In the genomic region with DNA sequence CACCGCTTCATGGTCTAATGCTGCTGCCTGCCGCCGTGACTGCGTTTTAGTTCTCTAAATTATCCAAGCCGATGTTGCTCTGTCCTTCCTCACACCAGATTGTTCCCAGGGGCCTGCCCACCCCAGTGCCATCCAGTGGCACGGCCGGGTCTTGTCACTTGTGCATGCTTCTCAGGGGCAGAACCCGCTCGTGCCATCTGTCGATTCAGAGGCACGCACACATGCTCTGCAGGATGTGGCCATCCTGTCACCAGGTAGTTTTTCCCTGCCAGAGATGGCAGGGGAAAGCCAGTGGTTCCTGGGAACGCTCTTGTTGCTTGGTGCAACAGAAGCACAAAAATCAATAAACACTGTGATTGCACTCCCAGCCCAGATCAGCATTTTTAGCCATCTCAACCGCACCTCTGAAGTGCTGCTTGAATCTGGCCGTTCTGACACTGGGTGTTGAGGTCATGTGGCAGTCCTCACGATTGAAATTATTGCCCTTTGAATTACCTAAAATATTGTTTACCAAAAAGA, we compare ENCODE assay signal across 15 cellular contexts.
"Had no signal": no experiment of that assay in that cellular context is flagged by ENCODE, and none has a peak within 500 bp of the region (broad histone marks: within the 10 kb centered on the region; RNA-seq: fewer than 3 reads in every experiment).

No MANE protein-coding gene starts in this region.

- H3K4me1 ChIP-seq: esophagus squamous epithelium, sigmoid colon, stomach had no signal

- ATAC-seq: activated CD4-positive, alpha-beta T cell treated with anti-CD3 and anti-CD28 coated beads for 36 hours; naive thymus-derived CD8-positive, alpha-beta T cell; stimulated activated effector memory CD8-positive, alpha-beta T cell treated with anti-CD3 and anti-CD28 coated beads, Interleukin-12 subunit alpha, Interleukin-12 subunit beta, amount 100 ng/mL, for 72 hours; WTC11 had no signal

- H3K9me3 ChIP-seq: esophagus squamous epithelium, ovary, sigmoid colon, stomach had no signal

- H3K36me3 ChIP-seq: ovary had no signal

- DNase-seq: activated CD4-positive, alpha-beta T cell treated with anti-CD3 and anti-CD28 coated beads for 36 hours; activated CD4-positive, alpha-beta T cell treated with anti-CD3 and anti-CD28 coated beads, Interleukin-2, amount 50 U/mL, for 48 hours; activated naive CD8-positive, alpha-beta T cell treated with anti-CD3 and anti-CD28 coated beads, Interleukin-2, amount 10 ng/mL, durations not matched to agents 7 days and 5 days; amygdala; dermis blood vessel endothelial cell; effector memory CD4-positive, alpha-beta T cell; esophagus squamous epithelium; naive thymus-derived CD8-positive, alpha-beta T cell; ovary; sigmoid colon; stimulated activated CD4-positive, alpha-beta T cell treated with anti-CD3 and anti-CD28 coated beads, Interleukin-4, amount 100 ng/mL, for 24 hours; stomach had no signal

- H3K27ac ChIP-seq: cardiac muscle cell, esophagus squamous epithelium, ovary, sigmoid colon, stomach had no signal

- H3K27me3 ChIP-seq: cardiac muscle cell, esophagus squamous epithelium, ovary, sigmoid colon, stomach had no signal

- H3K4me3 ChIP-seq: cardiac muscle cell, esophagus squamous epithelium, ovary, sigmoid colon, stomach had no signal
